ENCODE assay signal across 20 cellular contexts in the genomic region with DNA sequence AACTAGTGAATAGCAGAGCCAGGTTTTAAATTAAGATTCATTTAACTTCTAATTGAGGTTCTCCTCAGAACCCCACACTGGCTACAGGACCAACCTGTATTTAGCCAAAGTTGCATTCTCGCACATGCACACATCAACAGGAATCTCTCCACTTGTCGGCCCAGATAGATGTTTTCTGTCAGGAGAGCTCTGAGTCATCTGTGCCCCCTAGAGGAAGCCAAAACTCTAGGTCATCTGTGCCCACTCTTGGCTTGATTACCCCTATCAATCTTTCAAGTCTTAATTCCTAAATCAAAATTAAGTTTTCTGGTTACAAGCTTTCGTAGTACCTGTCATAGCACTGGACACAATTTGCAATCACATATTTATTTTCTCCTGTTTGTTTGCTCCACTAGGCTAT.
"Had no signal": no experiment of that assay in that cellular context is flagged by ENCODE, and none has a peak within 500 bp of the region (broad histone marks: within the 10 kb centered on the region; RNA-seq: fewer than 3 reads in every experiment).

No MANE protein-coding gene starts in this region.

- H3K9me3 ChIP-seq: adrenal gland, lower lobe of right lung, right atrium auricular region, upper lobe of right lung had no signal

- DNase-seq: activated CD4-positive, alpha-beta T cell treated with anti-CD3 and anti-CD28 coated beads for 4 hours; activated CD8-positive, alpha-beta T cell treated with anti-CD3 and anti-CD28 coated beads for 36 hours; activated effector memory CD4-positive, alpha-beta T cell treated with anti-CD3 and anti-CD28 coated beads, Interleukin-2, amount 50 U/mL, for 16 hours; activated T-cell treated with anti-CD3 and anti-CD28 coated beads, Interleukin-2, amount 50 U/mL, for 4 hours; adrenal gland; dorsolateral prefrontal cortex; heart right ventricle; left colon; lower lobe of right lung; nephron progenitor cell; small intestine; stimulated activated CD4-positive, alpha-beta T cell treated with anti-CD3 and anti-CD28 coated beads, Interleukin-4, amount 100 ng/mL, for 4 hours; stimulated activated CD8-positive, alpha-beta memory T cell treated with anti-CD3 and anti-CD28 coated beads, Interleukin-4, amount 100 ng/mL, for 48 hours; stimulated activated naive CD4-positive, alpha-beta T cell treated with Interleukin-2 at 50 U/mL for 16 hours; upper lobe of right lung had no signal

- FAIRE-seq: endometrium, islet of Langerhans, small intestine had no signal

- ATAC-seq: activated CD8-positive, alpha-beta T cell treated with anti-CD3 and anti-CD28 coated beads for 36 hours; activated T-cell treated with anti-CD3 and anti-CD28 coated beads, Interleukin-2, amount 50 U/mL, for 4 hours; gastroesophageal sphincter; heart right ventricle; left colon; upper lobe of right lung had no signal

- H3K27me3 ChIP-seq: cardiac muscle cell, right atrium auricular region, upper lobe of right lung had no signal

- H3K36me3 ChIP-seq: adrenal gland, cardiac muscle cell, gastroesophageal sphincter, heart right ventricle, lower lobe of right lung, right atrium auricular region, upper lobe of right lung had no signal

- H3K27ac ChIP-seq: adrenal gland, cardiac muscle cell, dorsolateral prefrontal cortex, gastroesophageal sphincter, heart right ventricle, lower lobe of right lung, right atrium auricular region, upper lobe of right lung had no signal

- H3K4me3 ChIP-seq: adrenal gland, cardiac muscle cell, dorsolateral prefrontal cortex, gastroesophageal sphincter, heart right ventricle, lower lobe of right lung, right atrium auricular region, upper lobe of right lung had no signal

- H3K4me1 ChIP-seq: adrenal gland, gastroesophageal sphincter, heart right ventricle, lower lobe of right lung, right atrium auricular region, upper lobe of right lung had no signal
